In the genomic region with DNA sequence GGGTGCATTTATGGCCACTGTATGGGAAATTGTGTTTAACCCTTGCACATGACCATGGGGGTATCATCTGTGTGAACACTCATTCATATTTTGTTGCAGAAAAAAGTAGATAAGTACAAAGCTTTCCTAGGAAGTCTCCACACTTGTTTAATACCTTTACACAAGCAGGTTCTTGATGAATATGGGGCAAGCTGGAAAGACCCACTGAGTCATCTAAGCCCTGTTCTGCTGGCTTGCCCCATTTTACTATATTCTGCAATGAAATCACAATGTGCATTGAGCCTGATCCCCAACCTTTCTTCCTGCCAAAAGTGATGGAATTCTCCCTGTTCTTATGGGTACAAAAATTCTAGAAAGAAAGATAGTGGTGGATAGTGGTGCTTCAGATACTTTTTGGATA, we compare ENCODE assay signal across 28 cellular contexts.
"Had no signal": no experiment of that assay in that cellular context is flagged by ENCODE, and none has a peak within 500 bp of the region (broad histone marks: within the 10 kb centered on the region; RNA-seq: fewer than 3 reads in every experiment).

No MANE protein-coding gene starts in this region.

- H3K9me3 Mint-ChIP-seq: T-helper 2 cell treated with Interferon-gamma antibody and Interleukin-4, amounts not matched to agents 5 μg/mL and 100 μg/mL, for 36 hours had no signal

- H3K36me3 ChIP-seq: Peyer's patch had no signal

- DNase-seq: activated CD4-positive, alpha-beta T cell treated with anti-CD3 and anti-CD28 coated beads, Interleukin-2, amount 50 U/mL, for 1 hour; activated CD8-positive, alpha-beta T cell treated with anti-CD3 and anti-CD28 coated beads for 36 hours; activated naive CD4-positive, alpha-beta T cell treated with anti-CD3 and anti-CD28 coated beads, Interleukin-2, amount 10 ng/mL, durations not matched to agents 7 days and 5 days; anterior cingulate cortex; caudate nucleus; cerebellar nuclear complex; NCI-H1092 treated with DMSO at 0.1 percent for 48 hours; NCI-H1417; NCI-H146; NCI-H187; NCI-H2029 treated with DMSO at 0.1 percent for 48 hours; NCI-H2107; NCI-H2171; NCI-H510A; NCI-H526; NCI-H748 treated with DMSO at 0.1 percent for 48 hours; NK-92 treated with Interleukin-12 subunit alpha and Interleukin-12 subunit beta, amount 100 ng/mL, for 24 hours; PC-3; Peyer's patch; RPMI8226; SHP77 treated with DMSO at 0.1 percent for 48 hours; SK-N-SH had no signal

- H3K27me3 Mint-ChIP-seq: activated naive CD4-positive, alpha-beta T cell treated with anti-CD3 and anti-CD28 coated beads, Interleukin-2, amount 10 ng/mL, durations not matched to agents 7 days and 5 days had no signal

- H3K4me1 Mint-ChIP-seq: activated naive CD4-positive, alpha-beta T cell treated with anti-CD3 and anti-CD28 coated beads, Interleukin-2, amount 10 ng/mL, durations not matched to agents 7 days and 5 days had no signal

- H3K27ac Mint-ChIP-seq: activated CD8-positive, alpha-beta T cell treated with anti-CD3 and anti-CD28 coated beads for 36 hours; activated naive CD4-positive, alpha-beta T cell treated with anti-CD3 and anti-CD28 coated beads, Interleukin-2, amount 10 ng/mL, durations not matched to agents 7 days and 5 days; brain; T-helper 1 cell treated with Interleukin-12 subunit alpha and Interleukin-12 subunit beta and Interleukin-4 antibody, amounts not matched to agents 30 μg/mL and 1 μg/mL, for 36 hours; T-helper 2 cell treated with Interferon-gamma antibody and Interleukin-4, amounts not matched to agents 5 μg/mL and 100 μg/mL, for 36 hours had no signal

- H3K27me3 ChIP-seq: Peyer's patch, SJSA1 had no signal

- FAIRE-seq: bronchial epithelial cell, TTC549 had no signal

- H3K36me3 Mint-ChIP-seq: activated naive CD4-positive, alpha-beta T cell treated with anti-CD3 and anti-CD28 coated beads, Interleukin-2, amount 10 ng/mL, durations not matched to agents 7 days and 5 days; brain had no signal

- H3K4me2 ChIP-seq: SK-N-SH had no signal

- H3K27ac ChIP-seq: Peyer's patch, SJSA1 had no signal

- H3K4me3 ChIP-seq: Peyer's patch, SJSA1 had no signal

- ATAC-seq: PC-3 had no signal

- H3K4me3 Mint-ChIP-seq: activated CD8-positive, alpha-beta T cell treated with anti-CD3 and anti-CD28 coated beads for 36 hours; activated naive CD4-positive, alpha-beta T cell treated with anti-CD3 and anti-CD28 coated beads, Interleukin-2, amount 10 ng/mL, durations not matched to agents 7 days and 5 days; brain; T-helper 1 cell treated with Interleukin-12 subunit alpha and Interleukin-12 subunit beta and Interleukin-4 antibody, amounts not matched to agents 30 μg/mL and 1 μg/mL, for 36 hours; T-helper 2 cell treated with Interferon-gamma antibody and Interleukin-4, amounts not matched to agents 5 μg/mL and 100 μg/mL, for 36 hours had no signal

- H3K4me1 ChIP-seq: Peyer's patch, SJSA1 had no signal

- H3K9ac ChIP-seq: SK-N-SH had no signal

- H3K9me3 ChIP-seq: Peyer's patch, SK-N-SH had no signal
